In the genomic region with DNA sequence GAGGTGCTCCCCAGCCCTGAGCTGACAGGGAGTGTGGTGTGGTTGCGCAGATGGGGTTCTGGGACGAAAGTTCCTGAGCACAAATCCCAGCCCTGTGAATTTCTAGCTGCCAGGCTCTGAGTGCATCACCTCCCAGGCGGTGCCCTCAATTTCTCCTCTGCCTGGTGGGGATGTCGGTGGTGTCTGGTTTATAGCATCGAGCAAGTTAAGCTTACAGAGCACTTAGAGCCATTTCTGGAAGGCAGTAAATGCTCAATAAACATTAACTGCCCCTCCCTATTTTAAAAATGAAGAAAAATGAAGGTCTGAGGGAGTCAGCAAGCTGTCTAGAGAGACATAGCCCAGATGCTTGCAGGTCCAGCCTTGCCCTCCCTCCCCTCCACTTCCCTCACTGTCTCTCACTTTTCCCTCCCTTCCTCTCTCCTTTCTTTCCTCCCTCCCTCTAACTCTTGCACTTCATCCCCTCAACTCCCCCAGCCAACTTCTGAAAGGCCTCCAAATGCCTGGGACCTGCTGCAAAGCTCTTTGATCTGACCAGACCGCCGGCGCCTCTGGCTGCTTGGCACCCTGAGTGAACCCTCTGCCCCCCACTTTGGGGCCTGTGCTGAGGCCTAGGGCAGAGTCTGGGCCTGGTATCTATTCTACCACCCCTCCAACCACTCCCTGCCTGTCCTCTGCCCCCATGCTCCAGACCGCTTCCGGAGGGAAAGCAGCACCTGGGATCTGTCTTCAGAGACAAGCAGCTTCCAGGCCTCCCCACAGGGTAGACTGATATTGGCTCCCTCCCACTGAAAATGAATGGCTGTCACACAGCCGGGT, we compare ENCODE assay signal across 1 cellular context.
TF ChIP-seq lines count a peak whose summit lies in the region.

No MANE protein-coding gene starts in this region.

TF ChIP-seq in HepG2, 621 proteins besides CTCF, POLR2A, EP300 and RAD21 (continued from another document and continues in another):
- peak; percentile 59 for TF ChIP-seq PHF8 (CRISPR knock-in tag; IDR thresholded peaks at IDR 0.05)
- TF ChIP-seq SMARCE1 (IDR thresholded peaks at IDR 0.05; ENCODE audit: borderline replicate concordance), result no peak
- no peak for TF ChIP-seq THAP8 (CRISPR knock-in tag; IDR thresholded peaks at IDR 0.05; ENCODE audit: borderline replicate concordance)
- peak; percentile 85 for TF ChIP-seq ZMYM3 (CRISPR knock-in tag; IDR thresholded peaks at IDR 0.05)
- TF ChIP-seq HNF4A (CRISPR knock-in tag; IDR thresholded peaks at IDR 0.05), result peak; percentile 55
- TF ChIP-seq ZBTB38 (CRISPR knock-in tag; IDR thresholded peaks at IDR 0.05), result no peak
- peak; percentile 95 for TF ChIP-seq RXRA (CRISPR knock-in tag; IDR thresholded peaks at IDR 0.05)
- TF ChIP-seq PHF21A (CRISPR knock-in tag; IDR thresholded peaks at IDR 0.05), result peak; percentile 69
- peak; percentile 76 for TF ChIP-seq ETV5 (CRISPR knock-in tag; IDR thresholded peaks at IDR 0.05; ENCODE audit: borderline replicate concordance)
- peak; percentile 45 for TF ChIP-seq MED8 (CRISPR knock-in tag; IDR thresholded peaks at IDR 0.05; ENCODE audit: insufficient replicate concordance)
- TF ChIP-seq, protein P1, sequence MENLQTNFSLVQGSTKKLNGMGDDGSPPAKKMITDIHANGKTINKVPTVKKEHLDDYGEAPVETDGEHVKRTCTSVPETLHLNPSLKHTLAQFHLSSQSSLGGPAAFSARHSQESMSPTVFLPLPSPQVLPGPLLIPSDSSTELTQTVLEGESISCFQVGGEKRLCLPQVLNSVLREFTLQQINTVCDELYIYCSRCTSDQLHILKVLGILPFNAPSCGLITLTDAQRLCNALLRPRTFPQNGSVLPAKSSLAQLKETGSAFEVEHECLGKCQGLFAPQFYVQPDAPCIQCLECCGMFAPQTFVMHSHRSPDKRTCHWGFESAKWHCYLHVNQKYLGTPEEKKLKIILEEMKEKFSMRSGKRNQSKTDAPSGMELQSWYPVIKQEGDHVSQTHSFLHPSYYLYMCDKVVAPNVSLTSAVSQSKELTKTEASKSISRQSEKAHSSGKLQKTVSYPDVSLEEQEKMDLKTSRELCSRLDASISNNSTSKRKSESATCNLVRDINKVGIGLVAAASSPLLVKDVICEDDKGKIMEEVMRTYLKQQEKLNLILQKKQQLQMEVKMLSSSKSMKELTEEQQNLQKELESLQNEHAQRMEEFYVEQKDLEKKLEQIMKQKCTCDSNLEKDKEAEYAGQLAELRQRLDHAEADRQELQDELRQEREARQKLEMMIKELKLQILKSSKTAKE (CRISPR knock-in tag; IDR thresholded peaks at IDR 0.05; ENCODE audit: borderline replicate concordance), result peak; percentile 23; the same call in 1 of the 2 replicates
- TF ChIP-seq, protein P2, sequence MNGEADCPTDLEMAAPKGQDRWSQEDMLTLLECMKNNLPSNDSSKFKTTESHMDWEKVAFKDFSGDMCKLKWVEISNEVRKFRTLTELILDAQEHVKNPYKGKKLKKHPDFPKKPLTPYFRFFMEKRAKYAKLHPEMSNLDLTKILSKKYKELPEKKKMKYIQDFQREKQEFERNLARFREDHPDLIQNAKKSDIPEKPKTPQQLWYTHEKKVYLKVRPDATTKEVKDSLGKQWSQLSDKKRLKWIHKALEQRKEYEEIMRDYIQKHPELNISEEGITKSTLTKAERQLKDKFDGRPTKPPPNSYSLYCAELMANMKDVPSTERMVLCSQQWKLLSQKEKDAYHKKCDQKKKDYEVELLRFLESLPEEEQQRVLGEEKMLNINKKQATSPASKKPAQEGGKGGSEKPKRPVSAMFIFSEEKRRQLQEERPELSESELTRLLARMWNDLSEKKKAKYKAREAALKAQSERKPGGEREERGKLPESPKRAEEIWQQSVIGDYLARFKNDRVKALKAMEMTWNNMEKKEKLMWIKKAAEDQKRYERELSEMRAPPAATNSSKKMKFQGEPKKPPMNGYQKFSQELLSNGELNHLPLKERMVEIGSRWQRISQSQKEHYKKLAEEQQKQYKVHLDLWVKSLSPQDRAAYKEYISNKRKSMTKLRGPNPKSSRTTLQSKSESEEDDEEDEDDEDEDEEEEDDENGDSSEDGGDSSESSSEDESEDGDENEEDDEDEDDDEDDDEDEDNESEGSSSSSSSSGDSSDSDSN (CRISPR knock-in tag; IDR thresholded peaks at IDR 0.05), result peak; percentile 49; the same call in 1 of the 2 replicates
- TF ChIP-seq ZZZ3 (CRISPR knock-in tag; IDR thresholded peaks at IDR 0.05; ENCODE audit: borderline replicate concordance), result no peak
- peak; percentile 27; the same call in 1 of the 2 replicates for TF ChIP-seq HOXD1 (CRISPR knock-in tag; IDR thresholded peaks at IDR 0.05)
- peak; percentile 33; the same call in 1 of the 2 replicates for TF ChIP-seq ZNF430 (CRISPR knock-in tag; IDR thresholded peaks at IDR 0.05)
- peak; percentile 58; the same call in 1 of the 2 replicates for TF ChIP-seq DR1 (CRISPR knock-in tag; IDR thresholded peaks at IDR 0.05)
- TF ChIP-seq FOSL2 (CRISPR knock-in tag; IDR thresholded peaks at IDR 0.05), result 0 out of 2 replicates have a peak, but pooled peaks have one; percentile 9
- TF ChIP-seq NFKBIZ (CRISPR knock-in tag; IDR thresholded peaks at IDR 0.05), result no peak
- TF ChIP-seq, protein P3, sequence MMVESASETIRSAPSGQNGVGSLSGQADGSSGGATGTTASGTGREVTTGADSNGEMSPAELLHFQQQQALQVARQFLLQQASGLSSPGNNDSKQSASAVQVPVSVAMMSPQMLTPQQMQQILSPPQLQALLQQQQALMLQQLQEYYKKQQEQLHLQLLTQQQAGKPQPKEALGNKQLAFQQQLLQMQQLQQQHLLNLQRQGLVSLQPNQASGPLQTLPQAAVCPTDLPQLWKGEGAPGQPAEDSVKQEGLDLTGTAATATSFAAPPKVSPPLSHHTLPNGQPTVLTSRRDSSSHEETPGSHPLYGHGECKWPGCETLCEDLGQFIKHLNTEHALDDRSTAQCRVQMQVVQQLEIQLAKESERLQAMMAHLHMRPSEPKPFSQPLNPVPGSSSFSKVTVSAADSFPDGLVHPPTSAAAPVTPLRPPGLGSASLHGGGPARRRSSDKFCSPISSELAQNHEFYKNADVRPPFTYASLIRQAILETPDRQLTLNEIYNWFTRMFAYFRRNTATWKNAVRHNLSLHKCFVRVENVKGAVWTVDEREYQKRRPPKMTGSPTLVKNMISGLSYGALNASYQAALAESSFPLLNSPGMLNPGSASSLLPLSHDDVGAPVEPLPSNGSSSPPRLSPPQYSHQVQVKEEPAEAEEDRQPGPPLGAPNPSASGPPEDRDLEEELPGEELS (CRISPR knock-in tag; IDR thresholded peaks at IDR 0.05), result peak; percentile 61; the same call in 1 of the 2 replicates
- 0 out of 2 replicates have a peak, but pooled peaks have one; percentile 28 for TF ChIP-seq ZNF543 (CRISPR knock-in tag; IDR thresholded peaks at IDR 0.05)
- 0 out of 2 replicates have a peak, but pooled peaks have one; percentile 24 for TF ChIP-seq RCOR2 (CRISPR knock-in tag; IDR thresholded peaks at IDR 0.05)
- TF ChIP-seq HOXA3 (CRISPR knock-in tag; IDR thresholded peaks at IDR 0.05), result peak; percentile 46; the same call in 1 of the 2 replicates
- TF ChIP-seq, protein P4, sequence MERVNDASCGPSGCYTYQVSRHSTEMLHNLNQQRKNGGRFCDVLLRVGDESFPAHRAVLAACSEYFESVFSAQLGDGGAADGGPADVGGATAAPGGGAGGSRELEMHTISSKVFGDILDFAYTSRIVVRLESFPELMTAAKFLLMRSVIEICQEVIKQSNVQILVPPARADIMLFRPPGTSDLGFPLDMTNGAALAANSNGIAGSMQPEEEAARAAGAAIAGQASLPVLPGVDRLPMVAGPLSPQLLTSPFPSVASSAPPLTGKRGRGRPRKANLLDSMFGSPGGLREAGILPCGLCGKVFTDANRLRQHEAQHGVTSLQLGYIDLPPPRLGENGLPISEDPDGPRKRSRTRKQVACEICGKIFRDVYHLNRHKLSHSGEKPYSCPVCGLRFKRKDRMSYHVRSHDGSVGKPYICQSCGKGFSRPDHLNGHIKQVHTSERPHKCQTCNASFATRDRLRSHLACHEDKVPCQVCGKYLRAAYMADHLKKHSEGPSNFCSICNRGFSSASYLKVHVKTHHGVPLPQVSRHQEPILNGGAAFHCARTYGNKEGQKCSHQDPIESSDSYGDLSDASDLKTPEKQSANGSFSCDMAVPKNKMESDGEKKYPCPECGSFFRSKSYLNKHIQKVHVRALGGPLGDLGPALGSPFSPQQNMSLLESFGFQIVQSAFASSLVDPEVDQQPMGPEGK (CRISPR knock-in tag; IDR thresholded peaks at IDR 0.05), result peak; percentile 73
- peak; percentile 52; the same call in 1 of the 2 replicates for TF ChIP-seq ZNF770 (CRISPR knock-in tag; IDR thresholded peaks at IDR 0.05)
- TF ChIP-seq YEATS4 (CRISPR knock-in tag; IDR thresholded peaks at IDR 0.05; ENCODE audit: borderline replicate concordance), result 0 out of 2 replicates have a peak, but pooled peaks have one; percentile 45
- no peak for TF ChIP-seq NR1H2 (CRISPR knock-in tag; IDR thresholded peaks at IDR 0.05; ENCODE audit: borderline replicate concordance, low read depth)
- peak; percentile 54 for TF ChIP-seq PAXIP1 (CRISPR knock-in tag; conservative IDR thresholded peaks at IDR 0.05)
- TF ChIP-seq NR3C1 (CRISPR knock-in tag; IDR thresholded peaks at IDR 0.05), result no peak
- no peak for TF ChIP-seq FUBP1 (CRISPR knock-in tag; IDR thresholded peaks at IDR 0.05; ENCODE audit: borderline replicate concordance)
- TF ChIP-seq ZNF761 (CRISPR knock-in tag; conservative IDR thresholded peaks at IDR 0.05), result peak; percentile 60; the same call in 1 of the 2 replicates
- no peak for TF ChIP-seq LCORL (IDR thresholded peaks at IDR 0.05)
- TF ChIP-seq LCORL (CRISPR knock-in tag; IDR thresholded peaks at IDR 0.05), result peak; percentile 17; the same call in 1 of the 2 replicates
